ENCODE assay signal across 30 cellular contexts in genomic region chr13:35225582-35225981, GRCh38.
"Had no signal": no experiment of that assay in that cellular context is flagged by ENCODE, and none has a peak within 500 bp of the region (broad histone marks: within the 10 kb centered on the region; RNA-seq: fewer than 3 reads in every experiment).

No MANE protein-coding gene starts in this region.

- H3K27me3 ChIP-seq: ascending aorta, body of pancreas, Peyer's patch, SJCRH30 had no signal

- H3K4me2 ChIP-seq: KMS-11 had no signal

- H3K36me3 Mint-ChIP-seq: activated CD8-positive, alpha-beta memory T cell treated with anti-CD3 and anti-CD28 coated beads, Interleukin-2, amount 10 ng/mL, durations not matched to agents 7 days and 5 days; activated naive CD4-positive, alpha-beta T cell treated with anti-CD3 and anti-CD28 coated beads, Interleukin-2, amount 50 U/mL, for 72 hours had no signal

- H3K27ac Mint-ChIP-seq: activated CD8-positive, alpha-beta memory T cell treated with anti-CD3 and anti-CD28 coated beads, Interleukin-2, amount 10 ng/mL, durations not matched to agents 7 days and 5 days; activated naive CD4-positive, alpha-beta T cell treated with anti-CD3 and anti-CD28 coated beads, Interleukin-2, amount 50 U/mL, for 72 hours; activated naive CD8-positive, alpha-beta T cell treated with anti-CD3 and anti-CD28 coated beads, Interleukin-2, amount 50 U/mL, for 24 hours; activated T-cell treated with anti-CD3 and anti-CD28 coated beads, Interleukin-2, amount 50 U/mL, for 24 hours; activated T-helper 1 cell treated with anti-CD3 and anti-CD28 coated beads, Interleukin-12 subunit alpha, Interleukin-12 subunit beta, Interleukin-2, Interleukin-4 antibody, amounts not matched to agents 30 ng/mL and 10 ng/mL and 1 ng/mL, durations not matched to agents 14 hours and 24 hours and 36 hours; T-helper 1 cell treated with Interleukin-12 subunit alpha and Interleukin-12 subunit beta and Interleukin-4 antibody, amounts not matched to agents 30 μg/mL and 1 μg/mL, for 36 hours had no signal

- H3K9me3 Mint-ChIP-seq: activated naive CD4-positive, alpha-beta T cell treated with anti-CD3 and anti-CD28 coated beads, Interleukin-2, amount 50 U/mL, for 72 hours; activated T-helper 1 cell treated with anti-CD3 and anti-CD28 coated beads, Interleukin-12 subunit alpha, Interleukin-12 subunit beta, Interleukin-2, Interleukin-4 antibody, amounts not matched to agents 30 ng/mL and 10 ng/mL and 1 ng/mL, durations not matched to agents 14 hours and 24 hours and 36 hours; T-helper 1 cell treated with Interleukin-12 subunit alpha and Interleukin-12 subunit beta and Interleukin-4 antibody, amounts not matched to agents 30 μg/mL and 1 μg/mL, for 36 hours had no signal

- H3K4me3 Mint-ChIP-seq: activated CD8-positive, alpha-beta memory T cell treated with anti-CD3 and anti-CD28 coated beads, Interleukin-2, amount 10 ng/mL, durations not matched to agents 7 days and 5 days; activated naive CD8-positive, alpha-beta T cell treated with anti-CD3 and anti-CD28 coated beads, Interleukin-2, amount 50 U/mL, for 24 hours; activated T-cell treated with anti-CD3 and anti-CD28 coated beads, Interleukin-2, amount 50 U/mL, for 24 hours; activated T-helper 1 cell treated with anti-CD3 and anti-CD28 coated beads, Interleukin-12 subunit alpha, Interleukin-12 subunit beta, Interleukin-2, Interleukin-4 antibody, amounts not matched to agents 30 ng/mL and 10 ng/mL and 1 ng/mL, durations not matched to agents 14 hours and 24 hours and 36 hours; T-helper 1 cell treated with Interleukin-12 subunit alpha and Interleukin-12 subunit beta and Interleukin-4 antibody, amounts not matched to agents 30 μg/mL and 1 μg/mL, for 36 hours had no signal

- H3K27me3 Mint-ChIP-seq: activated CD8-positive, alpha-beta memory T cell treated with anti-CD3 and anti-CD28 coated beads, Interleukin-2, amount 10 ng/mL, durations not matched to agents 7 days and 5 days; activated naive CD8-positive, alpha-beta T cell treated with anti-CD3 and anti-CD28 coated beads, Interleukin-2, amount 50 U/mL, for 24 hours; activated T-cell treated with anti-CD3 and anti-CD28 coated beads, Interleukin-2, amount 50 U/mL, for 24 hours had no signal

- DNase-seq: activated CD4-positive, alpha-beta T cell treated with anti-CD3 and anti-CD28 coated beads for 48 hours; activated CD4-positive, alpha-beta T cell treated with anti-CD3 and anti-CD28 coated beads, Interleukin-2, amount 50 U/mL, for 48 hours; activated CD4-positive, CD25-positive, alpha-beta regulatory T cell treated with anti-CD3 and anti-CD28 coated beads, Interleukin-2, amount 50 U/mL, for 72 hours; activated CD8-positive, alpha-beta memory T cell treated with anti-CD3 and anti-CD28 coated beads, Interleukin-2, amount 10 ng/mL, durations not matched to agents 7 days and 5 days; activated effector memory CD4-positive, alpha-beta T cell treated with Interleukin-2 at 50 U/mL for 16 hours; activated naive CD4-positive, alpha-beta T cell treated with Interleukin-2 at 50 U/mL for 16 hours; activated naive CD8-positive, alpha-beta T cell treated with anti-CD3 and anti-CD28 coated beads, Interleukin-2, amount 50 U/mL, for 24 hours; activated T-cell treated with anti-CD3 and anti-CD28 coated beads, Interleukin-2, amount 50 U/mL, for 24 hours; amniotic stem cell; body of pancreas; central memory CD4-positive, alpha-beta T cell; MG63; MV-4-11; NCI-H1092 treated with DMSO at 0.1 percent for 48 hours; NCI-H1417 treated with DMSO at 0.1 percent for 48 hours; NCI-H1694; NCI-H2029; NCI-H2107; NCI-H226; NCI-H526 treated with DMSO at 0.1 percent for 48 hours; NK-92 treated with Interleukin-12 subunit alpha and Interleukin-12 subunit beta, amount 100 ng/mL, for 24 hours; Peyer's patch; Right ventricle myocardium superior; SJCRH30 had no signal

- H3K9ac ChIP-seq: KMS-11 had no signal

- H3K9me3 ChIP-seq: ascending aorta, body of pancreas, MG63, Peyer's patch, SJCRH30 had no signal

- H3K27ac ChIP-seq: ascending aorta, body of pancreas, KMS-11, Peyer's patch, RWPE1, SJCRH30 had no signal

- H3K4me1 Mint-ChIP-seq: activated CD8-positive, alpha-beta memory T cell treated with anti-CD3 and anti-CD28 coated beads, Interleukin-2, amount 10 ng/mL, durations not matched to agents 7 days and 5 days; activated naive CD8-positive, alpha-beta T cell treated with anti-CD3 and anti-CD28 coated beads, Interleukin-2, amount 50 U/mL, for 24 hours had no signal

- ATAC-seq: activated CD8-positive, alpha-beta memory T cell treated with anti-CD3 and anti-CD28 coated beads, Interleukin-2, amount 10 ng/mL, durations not matched to agents 7 days and 5 days; activated naive CD4-positive, alpha-beta T cell treated with anti-CD3 and anti-CD28 coated beads, Interleukin-2, amount 50 U/mL, for 72 hours; activated naive CD8-positive, alpha-beta T cell treated with anti-CD3 and anti-CD28 coated beads, Interleukin-2, amount 50 U/mL, for 24 hours; body of pancreas had no signal

- H3K4me1 ChIP-seq: ascending aorta, body of pancreas, Peyer's patch, SJCRH30 had no signal

- H3K4me3 ChIP-seq: ascending aorta, body of pancreas, MG63, Peyer's patch, SJCRH30 had no signal

- H3K36me3 ChIP-seq: ascending aorta, MG63, Peyer's patch, SJCRH30 had no signal
